In genomic region chr1:7470904-7471638, GRCh38 we compare ENCODE assay signal across 9 cellular contexts.
DNase-seq lines count a peak whose midpoint lies in the region; ATAC-seq and TF ChIP-seq lines count a peak whose summit lies in the region.
"Had no signal": no experiment of that assay in that cellular context is flagged by ENCODE, and none has a peak within 500 bp of the region (broad histone marks: within the 10 kb centered on the region; RNA-seq: fewer than 3 reads in every experiment).

No MANE protein-coding gene starts in this region.

- no peaks in the 10 kb centered on the region for H3K4me1 ChIP-seq in colonic mucosa

- intact Hi-C loops in colonic mucosa (cut with DNase I), result no loop called here

- H3K27ac Mint-ChIP-seq in mesothelial cell of epicardium, result peak overlapping the region; percentile 75
- H3K27ac Mint-ChIP-seq in activated CD8-positive, alpha-beta T cell treated with anti-CD3 and anti-CD28 coated beads, Interleukin-2, amount 10 ng/mL, durations not matched to agents 7 days and 5 days, result no peak overlapping the region
- H3K27ac Mint-ChIP-seq: effector memory CD8-positive, alpha-beta T cell had no signal

- POLR2A ChIA-PET in activated CD8-positive, alpha-beta T cell treated with anti-CD3 and anti-CD28 coated beads, Interleukin-2, amount 10 ng/mL, durations not matched to agents 7 days and 5 days (lab: Charles Lee), result no interaction called here

- DNase-seq in AG08395 (ENCODE audit: low spot score), result peak; percentile 96
- peak; percentile 97 for DNase-seq in LHCN-M2 (ENCODE audit: low read depth)
- DNase-seq in colonic mucosa, result peak; percentile 54
- peak in 1 of 2 experiments; percentile 51 for DNase-seq in mesothelial cell of epicardium (ENCODE audit: low spot score in 2 of 2, unreplicated experiment in 2 of 2)
- DNase-seq in caudate nucleus (lab: John Stamatoyannopoulos, UW), result no peak
- no peak for DNase-seq in activated CD8-positive, alpha-beta T cell treated with anti-CD3 and anti-CD28 coated beads, Interleukin-2, amount 10 ng/mL, durations not matched to agents 7 days and 5 days
- DNase-seq in GM19240 (ENCODE audit: insufficient read length, low spot score), result no peak
- DNase-seq: effector memory CD8-positive, alpha-beta T cell had no signal

- no peaks in the 10 kb centered on the region for H3K27me3 ChIP-seq in colonic mucosa

- no peak for ATAC-seq in activated CD8-positive, alpha-beta T cell treated with anti-CD3 and anti-CD28 coated beads, Interleukin-2, amount 10 ng/mL, durations not matched to agents 7 days and 5 days
- ATAC-seq in HG02571 (IDR thresholded peaks at IDR 0.05; ENCODE audit: unreplicated experiment), result no peak
- ATAC-seq: effector memory CD8-positive, alpha-beta T cell had no signal

- H3K9me3 ChIP-seq in colonic mucosa, result no peaks in the 10 kb centered on the region

- H3K4me3 ChIP-seq in colonic mucosa, result no peak overlapping the region

- no peak overlapping the region for H3K9ac ChIP-seq in colonic mucosa (ENCODE audit: low read depth in 2 of 2, low read length in 2 of 2)

- H3K27me3 Mint-ChIP-seq in mesothelial cell of epicardium (ENCODE audit: low read depth), result peaks cover 3% of the 10 kb centered on the region
- no peaks in the 10 kb centered on the region for H3K27me3 Mint-ChIP-seq in activated CD8-positive, alpha-beta T cell treated with anti-CD3 and anti-CD28 coated beads, Interleukin-2, amount 10 ng/mL, durations not matched to agents 7 days and 5 days (ENCODE audit: low read depth)

- H3K36me3 ChIP-seq in colonic mucosa, result no peaks in the 10 kb centered on the region

- peaks cover 26% of the 10 kb centered on the region for H3K4me1 Mint-ChIP-seq in mesothelial cell of epicardium
- no peaks in the 10 kb centered on the region for H3K4me1 Mint-ChIP-seq in activated CD8-positive, alpha-beta T cell treated with anti-CD3 and anti-CD28 coated beads, Interleukin-2, amount 10 ng/mL, durations not matched to agents 7 days and 5 days (ENCODE audit: low read depth)

- H3K4me3 Mint-ChIP-seq in mesothelial cell of epicardium, result no peak overlapping the region
- no peak overlapping the region for H3K4me3 Mint-ChIP-seq in activated CD8-positive, alpha-beta T cell treated with anti-CD3 and anti-CD28 coated beads, Interleukin-2, amount 10 ng/mL, durations not matched to agents 7 days and 5 days
- H3K4me3 Mint-ChIP-seq: effector memory CD8-positive, alpha-beta T cell had no signal

- CTCF ChIA-PET in activated CD8-positive, alpha-beta T cell treated with anti-CD3 and anti-CD28 coated beads, Interleukin-2, amount 10 ng/mL, durations not matched to agents 7 days and 5 days (lab: Charles Lee), result no interaction called here

- TF ChIP-seq CTCF in colonic mucosa (IDR thresholded peaks at IDR 0.05), result no peak
- no peak for TF ChIP-seq CTCF in mesothelial cell of epicardium (IDR thresholded peaks at IDR 0.05; ENCODE audit: unreplicated experiment)

- H3K36me3 Mint-ChIP-seq in mesothelial cell of epicardium, result no peaks in the 10 kb centered on the region
- no peaks in the 10 kb centered on the region for H3K36me3 Mint-ChIP-seq in activated CD8-positive, alpha-beta T cell treated with anti-CD3 and anti-CD28 coated beads, Interleukin-2, amount 10 ng/mL, durations not matched to agents 7 days and 5 days (ENCODE audit: low read depth)

- no peaks in the 10 kb centered on the region for H3K9me3 Mint-ChIP-seq in mesothelial cell of epicardium
- H3K9me3 Mint-ChIP-seq in activated CD8-positive, alpha-beta T cell treated with anti-CD3 and anti-CD28 coated beads, Interleukin-2, amount 10 ng/mL, durations not matched to agents 7 days and 5 days (ENCODE audit: insufficient read depth), result no peaks in the 10 kb centered on the region
- H3K9me3 Mint-ChIP-seq: effector memory CD8-positive, alpha-beta T cell had no signal

- peak overlapping the region; percentile 50 for H3K27ac ChIP-seq in colonic mucosa
- no peak overlapping the region for H3K27ac ChIP-seq in caudate nucleus (ENCODE audit: low read depth, low read length)

Comparison
In these comparisons a context has a peak if more than half of its experiments do, and no peak if none do; other contexts are left out.
1. DNase-seq: peak in AG08395 (single experiment), LHCN-M2 (single experiment) and colonic mucosa (single experiment); none in caudate nucleus (0 of 61), activated CD8-positive, alpha-beta T cell treated with anti-CD3 and anti-CD28 coated beads, Interleukin-2, amount 10 ng/mL, durations not matched to agents 7 days and 5 days (single experiment) and GM19240 (single experiment).